In genomic region chr19:45058622-45059159, GRCh38 we compare ENCODE assay signal across 12 cellular contexts. TPM values are rescaled to one million over a fixed set of nuclear protein-coding genes. Genes with fewer than 3 reads are reported as not detected.
"Had no signal": no experiment of that assay in that cellular context is flagged by ENCODE, and none has a peak within 500 bp of the region (broad histone marks: within the 10 kb centered on the region; RNA-seq: fewer than 3 reads in every experiment).

No MANE protein-coding gene starts in this region.

- H3K4me3 Mint-ChIP-seq: activated CD4-positive, alpha-beta T cell treated with anti-CD3 and anti-CD28 coated beads, Interleukin-2, amount 10 ng/mL, durations not matched to agents 7 days and 5 days; activated T-helper 17 cell treated with anti-CD3 and anti-CD28 coated beads, Interleukin-2, amount 50 U/mL, for 72 hours; stimulated activated naive CD8-positive, alpha-beta T cell treated with anti-CD3 and anti-CD28 coated beads, Interleukin-15, Interleukin-2, amounts not matched to agents 100 ng/mL and 50 ng/mL, for 24 hours; T-helper 1 cell treated with Interleukin-12 subunit alpha and Interleukin-12 subunit beta and Interleukin-4 antibody, amounts not matched to agents 30 μg/mL and 1 μg/mL, for 36 hours had no signal

- FAIRE-seq: islet of Langerhans had no signal

- H3K9me3 Mint-ChIP-seq: activated CD4-positive, alpha-beta T cell treated with anti-CD3 and anti-CD28 coated beads, Interleukin-2, amount 10 ng/mL, durations not matched to agents 7 days and 5 days; activated T-helper 17 cell treated with anti-CD3 and anti-CD28 coated beads, Interleukin-2, amount 50 U/mL, for 72 hours; naive B cell; stimulated activated naive CD8-positive, alpha-beta T cell treated with anti-CD3 and anti-CD28 coated beads, Interleukin-15, Interleukin-2, amounts not matched to agents 100 ng/mL and 50 ng/mL, for 24 hours; T-helper 1 cell treated with Interleukin-12 subunit alpha and Interleukin-12 subunit beta and Interleukin-4 antibody, amounts not matched to agents 30 μg/mL and 1 μg/mL, for 36 hours had no signal

- H3K9me3 ChIP-seq: adrenal gland, thoracic aorta had no signal

- H3K27ac ChIP-seq: adrenal gland, cardiac muscle cell, skin epidermis, thoracic aorta had no signal

- H3K27ac Mint-ChIP-seq: activated CD4-positive, alpha-beta T cell treated with anti-CD3 and anti-CD28 coated beads, Interleukin-2, amount 10 ng/mL, durations not matched to agents 7 days and 5 days; stimulated activated naive CD8-positive, alpha-beta T cell treated with anti-CD3 and anti-CD28 coated beads, Interleukin-15, Interleukin-2, amounts not matched to agents 100 ng/mL and 50 ng/mL, for 24 hours had no signal

- H3K4me3 ChIP-seq: adrenal gland, cardiac muscle cell, skin epidermis, thoracic aorta had no signal

- H3K27me3 ChIP-seq: adrenal gland, cardiac muscle cell had no signal

- H3K4me1 ChIP-seq: adrenal gland had no signal

- H3K27me3 Mint-ChIP-seq: activated CD4-positive, alpha-beta T cell treated with anti-CD3 and anti-CD28 coated beads, Interleukin-2, amount 10 ng/mL, durations not matched to agents 7 days and 5 days; activated T-helper 17 cell treated with anti-CD3 and anti-CD28 coated beads, Interleukin-2, amount 50 U/mL, for 72 hours; naive B cell; progenitor cell of endocrine pancreas; stimulated activated naive CD8-positive, alpha-beta T cell treated with anti-CD3 and anti-CD28 coated beads, Interleukin-15, Interleukin-2, amounts not matched to agents 100 ng/mL and 50 ng/mL, for 24 hours had no signal

RNA-seq across cellular contexts. Expression of gene ZNF296, which starts 17.6 kb away (rescaled TPM):
- total RNA-seq: occipital lobe had no signal
